16 cellular contexts compared by ENCODE assay signal in genomic region chr17:70938311-70938710, GRCh38.
DNase-seq lines count a peak whose midpoint lies in the region; ATAC-seq and TF ChIP-seq lines count a peak whose summit lies in the region.
"Had no signal": no experiment of that assay in that cellular context is flagged by ENCODE, and none has a peak within 500 bp of the region (broad histone marks: within the 10 kb centered on the region; RNA-seq: fewer than 3 reads in every experiment).

No MANE protein-coding gene starts in this region.

- H3K27ac ChIP-seq in PC-3 (ENCODE audit: low read length) = no peak overlapping the region
- peak overlapping the region in 1 of 3 donors; percentile 1 for H3K27ac ChIP-seq in thyroid gland
- H3K27ac ChIP-seq: psoas muscle had no signal

- CTCF ChIA-PET in PC-3 (lab: Charles Lee) = no interaction called here

- intact Hi-C loops in PC-3 (cut with micrococcal nuclease) = no loop called here
- intact Hi-C loops in thyroid gland (cut with DNase I) = no loop called here

- H3K4me3 ChIP-seq in PC-3 (ENCODE audit: low read length) (no peak overlapping the region), thyroid gland (replicated peaks in 1 of 3) (no peak overlapping the region)
- H3K4me3 ChIP-seq: GM12878, psoas muscle had no signal

- H3K36me3 ChIP-seq in PC-3 (ENCODE audit: low read depth, low read length) = no peaks in the 10 kb centered on the region
- no peaks in the 10 kb centered on the region for H3K36me3 ChIP-seq in thyroid gland
- H3K36me3 ChIP-seq: BE2C had no signal

- no peak overlapping the region for H3K9ac ChIP-seq in PC-3 (ENCODE audit: low read length)

- no peaks in the 10 kb centered on the region for H3K9me2 ChIP-seq in PC-3 (replicated peaks; ENCODE audit: low read length)

- no peaks in the 10 kb centered on the region for H3K4me1 ChIP-seq in PC-3 (ENCODE audit: insufficient read depth, low read length)
- peaks cover 0 to 6% of the 10 kb centered on the region in 2 donors for H3K4me1 ChIP-seq in thyroid gland
- H3K4me1 ChIP-seq: BE2C, psoas muscle had no signal

- H3K9me3 ChIP-seq in PC-3 (ENCODE audit: low read length) (no peaks in the 10 kb centered on the region), thyroid gland (no peaks in the 10 kb centered on the region)
- H3K9me3 ChIP-seq: BE2C, psoas muscle had no signal

- H2AFZ ChIP-seq in PC-3 (ENCODE audit: low read length) = peak overlapping the region; percentile 25; the same call in 1 of the 2 replicates

- POLR2A ChIA-PET in PC-3 (lab: Charles Lee; ENCODE audit: unreplicated experiment) = no interaction called here

- TF ChIP-seq POLR2A in thyroid gland (IDR thresholded peaks at IDR 0.05) = no peak

- ATAC-seq in PC-3 = no peak
- ATAC-seq: activated naive CD8-positive, alpha-beta T cell treated with anti-CD3 and anti-CD28 coated beads, Interleukin-2, amount 50 U/mL, for 24 hours; GM12878; psoas muscle had no signal

- H3F3A ChIP-seq in PC-3 (ENCODE audit: low read length, unreplicated experiment) = no peaks in the 10 kb centered on the region

- no TSS peak for BruUV-seq in PC-3 (replicated peaks; lab: Mats Ljungman, UMichigan)

- no peak overlapping the region for H3K4me2 ChIP-seq in PC-3 (ENCODE audit: low read length)

- no peaks in the 10 kb centered on the region for H3K79me2 ChIP-seq in PC-3 (ENCODE audit: low read length)

- H3K27me3 ChIP-seq in PC-3 (ENCODE audit: low read length) (no peaks in the 10 kb centered on the region), thyroid gland (no peaks in the 10 kb centered on the region)
- H3K27me3 ChIP-seq: BE2C had no signal

- peak; percentile 25 for DNase-seq in NCI-H82 (lab: John Stamatoyannopoulos, UW)
- DNase-seq in NCI-H82 treated with DMSO at 0.1 percent for 48 hours (lab: John Stamatoyannopoulos, UW; ENCODE audit: unreplicated experiment) = no peak
- DNase-seq in NCI-H146 (lab: John Stamatoyannopoulos, UW) = peak; percentile 75
- no peak for DNase-seq in PC-3
- peak; percentile 19 to 29 for DNase-seq in thyroid gland
- no peak for DNase-seq in NCI-H345 (lab: John Stamatoyannopoulos, UW)
- no peak for DNase-seq in Kasumi-1 (lab: John Stamatoyannopoulos, UW)
- no peak for DNase-seq in OCI-M2 (lab: John Stamatoyannopoulos, UW; ENCODE audit: unreplicated experiment)
- DNase-seq: activated CD4-positive, alpha-beta T cell treated with anti-CD3 and anti-CD28 coated beads for 1 hour; activated effector memory CD4-positive, alpha-beta T cell treated with anti-CD3 and anti-CD28 coated beads, Interleukin-2, amount 50 U/mL, for 16 hours; activated naive CD8-positive, alpha-beta T cell treated with anti-CD3 and anti-CD28 coated beads, Interleukin-2, amount 50 U/mL, for 24 hours; BE2C; HCEC 1CT; psoas muscle; stimulated activated CD8-positive, alpha-beta memory T cell treated with anti-CD3 and anti-CD28 coated beads, Interleukin-4, amount 100 ng/mL, for 48 hours had no signal

- no peak for TF ChIP-seq CTCF in PC-3 (conservative IDR thresholded peaks at IDR 0.05; ENCODE audit: low read depth, low read length)
- TF ChIP-seq CTCF in thyroid gland (IDR thresholded peaks at IDR 0.05) = no peak

- no peaks in the 10 kb centered on the region for H4K20me1 ChIP-seq in PC-3 (ENCODE audit: low read length)

- WGBS in thyroid gland, 2 donors = 45 to 47% methylated on average over 7 of the region's 7 CpGs

Comparison
In these comparisons a context has a peak if more than half of its experiments do, and no peak if none do; other contexts are left out.
1. DNase-seq: peak in NCI-H82 (single experiment), NCI-H146 (single experiment) and thyroid gland (2 of 2); none in NCI-H82 treated with DMSO at 0.1 percent for 48 hours (single experiment), PC-3 (single experiment), NCI-H345 (single experiment), Kasumi-1 (0 of 2) and OCI-M2 (single experiment).